ENCODE assay signal across 8 cellular contexts in genomic region chr1:208132287-208132882, GRCh38.
A peak's percentile ranks its signal among the peaks of the same experiment; 100 is the strongest.
DNase-seq lines count a peak whose midpoint lies in the region; ATAC-seq and TF ChIP-seq lines count a peak whose summit lies in the region.

No MANE protein-coding gene starts in this region.

- H3K4me3 Mint-ChIP-seq in glutamatergic neuron (ENCODE audit: unreplicated experiment): no peak overlapping the region

- no peaks in the 10 kb centered on the region for H4K20me1 ChIP-seq in DND-41 (ENCODE audit: insufficient read depth, low read length)

- TF ChIP-seq CTCF in DND-41 (IDR thresholded peaks at IDR 0.05; ENCODE audit: borderline replicate concordance, extremely low read depth, low read length, poor library complexity, severe bottlenecking) (peak; percentile 84), Peyer's patch (IDR thresholded peaks at IDR 0.05) (peak; percentile 21 to 92 (median 78)), glutamatergic neuron (IDR thresholded peaks at IDR 0.05; ENCODE audit: partially characterized antibody, unreplicated experiment) (peak; percentile 86), parathyroid adenoma (IDR thresholded peaks at IDR 0.05) (peak; percentile 64)

- no peaks in the 10 kb centered on the region for H3K4me1 ChIP-seq in DND-41 (ENCODE audit: insufficient read depth, low read length)
- H3K4me1 ChIP-seq in Peyer's patch: peaks cover 0 to 5% (median 0%) of the 10 kb centered on the region in 4 donors
- no peaks in the 10 kb centered on the region for H3K4me1 ChIP-seq in parathyroid adenoma

- H3K9me3 ChIP-seq in DND-41 (ENCODE audit: insufficient read depth, low read length, severe bottlenecking) (no peaks in the 10 kb centered on the region), Peyer's patch (no peaks in the 10 kb centered on the region), parathyroid adenoma (ENCODE audit: control insufficient read depth, low read length) (no peaks in the 10 kb centered on the region)

- peaks cover 2% of the 10 kb centered on the region for H3K27me3 Mint-ChIP-seq in glutamatergic neuron (ENCODE audit: unreplicated experiment)

- H3K4me3 ChIP-seq in DND-41 (ENCODE audit: low read depth in 1 of 2, low read length in 2 of 2) (no peak overlapping the region), Peyer's patch (no peak overlapping the region), parathyroid adenoma (ENCODE audit: low read depth, low read length) (no peak overlapping the region)

- H3K27ac ChIP-seq in DND-41 (ENCODE audit: low read length) (no peak overlapping the region), Peyer's patch (peak overlapping the region in 2 of 4 donors; percentile 8 to 41), parathyroid adenoma (no peak overlapping the region)

- no peak for TF ChIP-seq POLR2A in Peyer's patch (IDR thresholded peaks at IDR 0.05)

- H3K36me3 ChIP-seq in DND-41 (ENCODE audit: insufficient read depth, low read length) (no peaks in the 10 kb centered on the region), Peyer's patch (no peaks in the 10 kb centered on the region), parathyroid adenoma (ENCODE audit: control insufficient read depth, insufficient read depth, low read length) (no peaks in the 10 kb centered on the region)

- H3K4me1 Mint-ChIP-seq in glutamatergic neuron (ENCODE audit: low read depth, unreplicated experiment): peaks cover 25% of the 10 kb centered on the region

- DNase-seq in DND-41: peak; percentile 51
- peak; percentile 82 for DNase-seq in HuH-7 (ENCODE audit: low spot score)
- DNase-seq in Peyer's patch: peak; percentile 54 to 94 (median 91)
- DNase-seq in activated naive CD4-positive, alpha-beta T cell treated with Interleukin-2 at 50 U/mL for 16 hours: peak; percentile 45
- DNase-seq in glutamatergic neuron: peak; percentile 89
- no peak for DNase-seq in GOT3 (lab: John Stamatoyannopoulos, UW)

- ATAC-seq in DND-41 (ENCODE audit: insufficient read depth, low read depth) (peak; percentile 87), GM21515 (IDR thresholded peaks at IDR 0.05; ENCODE audit: unreplicated experiment) (peak; percentile 92)

- H3K27me3 ChIP-seq in DND-41 (ENCODE audit: insufficient read depth, low read length, poor library complexity) (peaks cover 44% of the 10 kb centered on the region), Peyer's patch (no peaks in the 10 kb centered on the region), parathyroid adenoma (ENCODE audit: control insufficient read depth, insufficient read depth, low read length) (no peaks in the 10 kb centered on the region)

- H3K79me2 ChIP-seq in DND-41 (ENCODE audit: insufficient read depth, low read length) (no peaks in the 10 kb centered on the region), parathyroid adenoma (no peaks in the 10 kb centered on the region)

- H3K9me3 Mint-ChIP-seq in glutamatergic neuron (ENCODE audit: unreplicated experiment): peaks cover 6% of the 10 kb centered on the region

- H3K9ac ChIP-seq in DND-41 (ENCODE audit: low read depth, low read length) (no peak overlapping the region), parathyroid adenoma (no peak overlapping the region)

- H3K4me2 ChIP-seq in DND-41 (ENCODE audit: insufficient read depth, low read length) (no peak overlapping the region), parathyroid adenoma (ENCODE audit: low read length) (peak overlapping the region; percentile 37)

- H3K36me3 Mint-ChIP-seq in glutamatergic neuron (ENCODE audit: unreplicated experiment): no peaks in the 10 kb centered on the region

- H2AFZ ChIP-seq in DND-41 (ENCODE audit: low read depth, low read length) (no peak overlapping the region), parathyroid adenoma (no peak overlapping the region)

- no peak overlapping the region for H3K27ac Mint-ChIP-seq in glutamatergic neuron (ENCODE audit: unreplicated experiment)
